In genomic region chr1:53145942-53146708, GRCh38 we compare ENCODE assay signal across 8 cellular contexts. TPM values are rescaled to one million over a fixed set of nuclear protein-coding genes. Genes with fewer than 3 reads are reported as not detected.
A peak's percentile ranks its signal among the peaks of the same experiment; 100 is the strongest.
DNase-seq lines count a peak whose midpoint lies in the region; ATAC-seq and TF ChIP-seq lines count a peak whose summit lies in the region.

No MANE protein-coding gene starts in this region.

- TF ChIP-seq CTCF in RWPE2 (IDR thresholded peaks at IDR 0.05; ENCODE audit: poor library complexity, severe bottlenecking) (no peak), foreskin keratinocyte (conservative IDR thresholded peaks at IDR 0.05) (no peak), psoas muscle (IDR thresholded peaks at IDR 0.05) (no peak)

- ATAC-seq in RWPE2 (ENCODE audit: low read depth) (peak; percentile 95), foreskin keratinocyte (peak; percentile 95), psoas muscle (peak; percentile 42 to 86 (median 64)), HG02852 (IDR thresholded peaks at IDR 0.05; ENCODE audit: unreplicated experiment) (no peak)
- ATAC-seq in activated CD4-positive, CD25-positive, alpha-beta regulatory T cell treated with anti-CD3 and anti-CD28 coated beads, Interleukin-2, amount 50 U/mL, for 24 hours = no peak

- H3K4me1 ChIP-seq in RWPE2 (ENCODE audit: insufficient read depth, poor library complexity, severe bottlenecking) (peaks cover 26% of the 10 kb centered on the region), foreskin keratinocyte (peaks cover 5% of the 10 kb centered on the region), psoas muscle (no peaks in the 10 kb centered on the region)

- H3K9me3 ChIP-seq in RWPE2 (ENCODE audit: severe bottlenecking) (no peaks in the 10 kb centered on the region), psoas muscle (no peaks in the 10 kb centered on the region)

- no peaks in the 10 kb centered on the region for H3K36me3 ChIP-seq in RWPE2 (ENCODE audit: low read depth)
- no peaks in the 10 kb centered on the region for H3K36me3 ChIP-seq in psoas muscle (ENCODE audit: insufficient read depth in 1 of 2, low read depth in 1 of 2)

- H3K27me3 ChIP-seq in RWPE2 (ENCODE audit: insufficient read depth, poor library complexity, severe bottlenecking) (no peaks in the 10 kb centered on the region), foreskin keratinocyte (no peaks in the 10 kb centered on the region), psoas muscle (ENCODE audit: insufficient read depth in 3 of 3, low read length in 2 of 3) (peaks cover 0 to 5% (median 3%) of the 10 kb centered on the region in 3 donors)

- DNase-seq in Daoy (ENCODE audit: low read depth) (peak; percentile 98), RWPE2 (ENCODE audit: low spot score) (peak; percentile 94), foreskin keratinocyte (peak; percentile 92 to 97), psoas muscle (peak; percentile 73 to 77), NCI-H1436 treated with DMSO at 0.1 percent for 48 hours (lab: John Stamatoyannopoulos, UW) (no peak)
- no peak for DNase-seq in activated effector memory CD4-positive, alpha-beta T cell treated with Interleukin-2 at 50 U/mL for 16 hours

- 37 to 48% (median 38%) methylated on average over 24 of the region's 24 CpGs for WGBS in psoas muscle, 3 donors

- H3K4me3 ChIP-seq in RWPE2 (ENCODE audit: severe bottlenecking) (no peak overlapping the region), psoas muscle (no peak overlapping the region)

- H3K27ac ChIP-seq in RWPE2 (ENCODE audit: poor library complexity, severe bottlenecking) (peak overlapping the region; percentile 65), foreskin keratinocyte (no peak overlapping the region), psoas muscle (peak overlapping the region; percentile 30)

- intact Hi-C loops in psoas muscle (cut with DNase I) = no loop called here

RNA-seq across cellular contexts. Expression of gene SLC1A7, which starts 3.7 kb away (rescaled TPM):
- not detected in 2 replicates for total RNA-seq in Daoy (2014; rRNA removed; shearing (Covaris generic))
- total RNA-seq in foreskin keratinocyte = not detected in 2 replicates
- polyA plus RNA-seq in foreskin keratinocyte = not detected in 2 replicates
- 1 to 10 TPM in 2 of 4 donors, under 1 TPM in 2; 0.32 to 6.2 (median 0.77) TPM for total RNA-seq in psoas muscle
- under 1 TPM; 0.04 to 0.59 (median 0.31) TPM for polyA plus RNA-seq in psoas muscle

RNA-seq across cellular contexts. Expression of gene CPT2, which starts 50.5 kb away (rescaled TPM):
- 13.7 and 18.3 TPM in 2 replicates for total RNA-seq in Daoy (2014; rRNA removed; shearing (Covaris generic))
- total RNA-seq in foreskin keratinocyte (15.2 and 15.3 TPM in 2 replicates), psoas muscle (10 to 100 TPM; 18.7 to 31.6 (median 22.2) TPM)
- polyA plus RNA-seq in foreskin keratinocyte (9.5 and 11.0 TPM in 2 replicates), psoas muscle (10 to 100 TPM in 1 of 3 donors, 1 to 10 TPM in 2; 8.1 to 16.8 (median 8.9) TPM)

Comparison
In these comparisons a context has a peak if more than half of its experiments do, and no peak if none do; other contexts are left out.
1. DNase-seq: peak in Daoy (single experiment), RWPE2 (single experiment), foreskin keratinocyte (2 of 2) and psoas muscle (2 of 2); none in activated effector memory CD4-positive, alpha-beta T cell treated with Interleukin-2 at 50 U/mL for 16 hours (single experiment) and NCI-H1436 treated with DMSO at 0.1 percent for 48 hours (single experiment).
2. ATAC-seq: peak in RWPE2 (single experiment), foreskin keratinocyte (single experiment) and psoas muscle (4 of 4); none in activated CD4-positive, CD25-positive, alpha-beta regulatory T cell treated with anti-CD3 and anti-CD28 coated beads, Interleukin-2, amount 50 U/mL, for 24 hours (0 of 2) and HG02852 (single experiment).